1 cellular context compared by ENCODE assay signal in the genomic region with DNA sequence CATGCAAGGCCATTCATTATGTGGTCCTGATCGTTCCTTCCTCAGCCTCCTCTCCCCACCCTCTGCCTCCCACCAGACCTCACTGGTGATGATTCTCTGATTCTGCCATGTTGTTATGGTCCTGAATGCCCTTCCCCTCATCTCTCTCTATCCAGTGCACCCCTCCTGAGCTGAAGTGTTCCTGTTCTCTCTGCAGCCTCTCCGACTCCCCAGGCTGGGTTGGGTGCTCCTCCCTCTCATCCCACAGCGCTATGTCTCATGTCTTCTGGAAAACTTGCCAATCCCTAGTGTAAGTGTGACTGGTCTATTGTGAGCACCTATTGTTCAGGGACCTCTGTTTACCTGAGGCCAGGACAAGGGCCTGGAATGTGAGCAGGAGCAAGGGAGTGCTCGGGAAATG.
A peak's percentile ranks its signal among the peaks of the same experiment; 100 is the strongest.
TF ChIP-seq lines count a peak whose summit lies in the region.

No MANE protein-coding gene starts in this region.

TF ChIP-seq in K562, 482 proteins besides CTCF, POLR2A, EP300 and RAD21:
- TF ChIP-seq TRIM28 (IDR thresholded peaks at IDR 0.05) (no peak), ZNF263 (CRISPR knock-in tag; IDR thresholded peaks at IDR 0.05; ENCODE audit: borderline replicate concordance) (0 out of 2 replicates have a peak, but pooled peaks have one; percentile 27)
